ENCODE assay signal across 13 cellular contexts in the genomic region with DNA sequence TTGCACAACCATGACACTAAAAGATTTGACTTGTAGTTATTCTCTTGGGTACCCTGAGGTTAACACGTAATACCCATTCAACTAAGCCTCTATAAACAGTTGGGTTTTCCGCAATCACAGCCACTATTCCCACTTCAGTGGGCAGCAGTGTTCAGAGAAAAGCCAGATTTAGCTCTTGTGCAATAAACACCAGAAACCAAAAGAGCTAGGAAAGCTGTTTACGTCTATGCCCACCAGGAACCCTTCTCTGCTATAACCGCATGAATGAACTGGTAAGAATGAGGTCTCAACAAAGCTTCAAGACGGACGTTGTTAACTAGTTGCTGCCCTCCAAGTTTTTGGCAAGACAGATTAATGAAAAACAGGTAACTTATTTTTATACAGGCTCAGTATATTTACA.
A peak's percentile ranks its signal among the peaks of the same experiment; 100 is the strongest.
DNase-seq lines count a peak whose midpoint lies in the region; ATAC-seq and TF ChIP-seq lines count a peak whose summit lies in the region.
"Had no signal": no experiment of that assay in that cellular context is flagged by ENCODE, and none has a peak within 500 bp of the region (broad histone marks: within the 10 kb centered on the region; RNA-seq: fewer than 3 reads in every experiment).

No MANE protein-coding gene starts in this region.

- no peaks in the 10 kb centered on the region for H3K9me3 Mint-ChIP-seq in activated naive CD8-positive, alpha-beta T cell (ENCODE audit: low read depth)
- no peaks in the 10 kb centered on the region for H3K9me3 Mint-ChIP-seq in activated naive CD8-positive, alpha-beta T cell treated with anti-CD3 and anti-CD28 coated beads for 36 hours
- H3K9me3 Mint-ChIP-seq in mesothelial cell of epicardium: no peaks in the 10 kb centered on the region
- H3K9me3 Mint-ChIP-seq: activated CD4-positive, alpha-beta T cell treated with anti-CD3 and anti-CD28 coated beads, Interleukin-2, amount 10 ng/mL, durations not matched to agents 24 days and 14 days had no signal

- no peak overlapping the region for H3K4me3 Mint-ChIP-seq in activated naive CD8-positive, alpha-beta T cell
- no peak overlapping the region for H3K4me3 Mint-ChIP-seq in activated naive CD8-positive, alpha-beta T cell treated with anti-CD3 and anti-CD28 coated beads for 36 hours
- no peak overlapping the region for H3K4me3 Mint-ChIP-seq in mesothelial cell of epicardium
- H3K4me3 Mint-ChIP-seq: activated CD4-positive, alpha-beta T cell treated with anti-CD3 and anti-CD28 coated beads, Interleukin-2, amount 10 ng/mL, durations not matched to agents 24 days and 14 days had no signal

- no peaks in the 10 kb centered on the region for H3K27me3 Mint-ChIP-seq in activated naive CD8-positive, alpha-beta T cell
- no peaks in the 10 kb centered on the region for H3K27me3 Mint-ChIP-seq in activated naive CD8-positive, alpha-beta T cell treated with anti-CD3 and anti-CD28 coated beads for 36 hours
- H3K27me3 Mint-ChIP-seq in mesothelial cell of epicardium (ENCODE audit: low read depth): no peaks in the 10 kb centered on the region
- H3K27me3 Mint-ChIP-seq: activated CD4-positive, alpha-beta T cell treated with anti-CD3 and anti-CD28 coated beads, Interleukin-2, amount 10 ng/mL, durations not matched to agents 24 days and 14 days had no signal

- no peaks in the 10 kb centered on the region for H3K9me3 ChIP-seq in tibial nerve
- H3K9me3 ChIP-seq: testis had no signal

- peaks cover 12% of the 10 kb centered on the region for H3K36me3 Mint-ChIP-seq in activated naive CD8-positive, alpha-beta T cell
- peaks cover 34% of the 10 kb centered on the region for H3K36me3 Mint-ChIP-seq in activated naive CD8-positive, alpha-beta T cell treated with anti-CD3 and anti-CD28 coated beads for 36 hours
- H3K36me3 Mint-ChIP-seq in mesothelial cell of epicardium: peaks cover 18% of the 10 kb centered on the region

- no peaks in the 10 kb centered on the region for H3K27me3 ChIP-seq in tibial nerve
- H3K27me3 ChIP-seq: foreskin keratinocyte, testis had no signal

- TF ChIP-seq POLR2A in tibial nerve (IDR thresholded peaks at IDR 0.05): no peak

- H3K4me3 ChIP-seq in choroid plexus epithelial cell (ENCODE audit: low read depth, low read length) (peak overlapping the region; percentile 20), tibial nerve (peak overlapping the region in 2 of 4 donors; percentile 2 to 95)
- H3K4me3 ChIP-seq: testis had no signal

- peak in 1 of 2 donors; percentile 41 for TF ChIP-seq EP300 in tibial nerve (IDR thresholded peaks at IDR 0.05)

- 22 to 33% methylated on average over 6 of the region's 6 CpGs for WGBS in tibial nerve, 2 donors

- peak overlapping the region; percentile 36 for H3K27ac Mint-ChIP-seq in activated naive CD8-positive, alpha-beta T cell
- no peak overlapping the region for H3K27ac Mint-ChIP-seq in activated naive CD8-positive, alpha-beta T cell treated with anti-CD3 and anti-CD28 coated beads for 36 hours
- H3K27ac Mint-ChIP-seq in mesothelial cell of epicardium: peak overlapping the region; percentile 18
- H3K27ac Mint-ChIP-seq: activated CD4-positive, alpha-beta T cell treated with anti-CD3 and anti-CD28 coated beads, Interleukin-2, amount 10 ng/mL, durations not matched to agents 24 days and 14 days had no signal

- H3K27ac ChIP-seq in tibial nerve: peak overlapping the region; percentile 50 to 99 (median 96)
- H3K27ac ChIP-seq: foreskin keratinocyte had no signal

- peaks cover 0 to 76% (median 50%) of the 10 kb centered on the region in 4 donors for H3K4me1 ChIP-seq in tibial nerve

- no peak for DNase-seq in activated naive CD8-positive, alpha-beta T cell treated with anti-CD3 and anti-CD28 coated beads for 36 hours
- DNase-seq in choroid plexus epithelial cell (ENCODE audit: low read depth) (peak; percentile 86), mesothelial cell of epicardium (ENCODE audit: low spot score in 2 of 2, unreplicated experiment in 2 of 2) (no peak), tibial nerve (ENCODE audit: low spot score in 2 of 2) (no peak), OCI-M1 (lab: John Stamatoyannopoulos, UW) (no peak)
- DNase-seq: activated CD4-positive, alpha-beta T cell treated with anti-CD3 and anti-CD28 coated beads, Interleukin-2, amount 10 ng/mL, durations not matched to agents 24 days and 14 days; foreskin keratinocyte; GF-D8; NCI-H2171; testis had no signal

- peaks cover 28% of the 10 kb centered on the region for H3K4me1 Mint-ChIP-seq in activated naive CD8-positive, alpha-beta T cell (ENCODE audit: low read depth)
- peaks cover 27% of the 10 kb centered on the region for H3K4me1 Mint-ChIP-seq in activated naive CD8-positive, alpha-beta T cell treated with anti-CD3 and anti-CD28 coated beads for 36 hours
- H3K4me1 Mint-ChIP-seq in mesothelial cell of epicardium: peaks cover 25% of the 10 kb centered on the region

- peaks cover 0 to 25% (median 0%) of the 10 kb centered on the region in 3 donors for H3K36me3 ChIP-seq in tibial nerve

- TF ChIP-seq CTCF in choroid plexus epithelial cell (conservative IDR thresholded peaks at IDR 0.05; ENCODE audit: low read depth, low read length) (peak; percentile 5), mesothelial cell of epicardium (IDR thresholded peaks at IDR 0.05; ENCODE audit: unreplicated experiment) (no peak), tibial nerve (IDR thresholded peaks at IDR 0.05) (no peak)

- no peak for ATAC-seq in GM18873 (IDR thresholded peaks at IDR 0.05; ENCODE audit: low FRiP score, unreplicated experiment)
- no peak for ATAC-seq in HG03442 (IDR thresholded peaks at IDR 0.05; ENCODE audit: unreplicated experiment)
- ATAC-seq: foreskin keratinocyte had no signal
